13 cellular contexts compared by ENCODE assay signal in genomic region chr7:27553288-27553687, GRCh38.
"Had no signal": no experiment of that assay in that cellular context is flagged by ENCODE, and none has a peak within 500 bp of the region (broad histone marks: within the 10 kb centered on the region; RNA-seq: fewer than 3 reads in every experiment).

No MANE protein-coding gene starts in this region.

- DNase-seq: activated CD4-positive, alpha-beta T cell treated with anti-CD3 and anti-CD28 coated beads for 4 hours; activated CD8-positive, alpha-beta memory T cell treated with anti-CD3 and anti-CD28 coated beads, Interleukin-2, amount 50 U/mL, for 48 hours; activated CD8-positive, alpha-beta T cell treated with anti-CD3 and anti-CD28 coated beads, Interleukin-2, amount 10 ng/mL, durations not matched to agents 7 days and 5 days; aorta; left cardiac atrium; mucosa of descending colon; naive thymus-derived CD8-positive, alpha-beta T cell; right cardiac atrium; stimulated activated naive B cell treated with anti-CD40 and anti-IgM and Interleukin-4, amounts not matched to agents 10 μg/mL and 1 μg/mL and 100 μg/mL, for 72 hours; T1000; WERI-Rb-1 had no signal

- ATAC-seq: activated CD8-positive, alpha-beta T cell treated with anti-CD3 and anti-CD28 coated beads, Interleukin-2, amount 10 ng/mL, durations not matched to agents 7 days and 5 days; left cardiac atrium; mucosa of descending colon; naive thymus-derived CD8-positive, alpha-beta T cell; right cardiac atrium; stimulated activated naive B cell treated with anti-CD40 and anti-IgM and Interleukin-4, amounts not matched to agents 10 μg/mL and 1 μg/mL and 100 μg/mL, for 72 hours had no signal

- H3K4me1 ChIP-seq: esophagus muscularis mucosa had no signal

- H3K4me3 ChIP-seq: esophagus muscularis mucosa, mucosa of descending colon, smooth muscle cell had no signal

- H3K27ac ChIP-seq: esophagus muscularis mucosa, WERI-Rb-1 had no signal

- H3K27me3 ChIP-seq: esophagus muscularis mucosa had no signal

- H3K4me2 ChIP-seq: smooth muscle cell had no signal

- H3K9me3 ChIP-seq: esophagus muscularis mucosa, mucosa of descending colon had no signal

- H3K36me3 ChIP-seq: esophagus muscularis mucosa, WERI-Rb-1 had no signal
